9 cellular contexts compared by ENCODE assay signal in the genomic region with DNA sequence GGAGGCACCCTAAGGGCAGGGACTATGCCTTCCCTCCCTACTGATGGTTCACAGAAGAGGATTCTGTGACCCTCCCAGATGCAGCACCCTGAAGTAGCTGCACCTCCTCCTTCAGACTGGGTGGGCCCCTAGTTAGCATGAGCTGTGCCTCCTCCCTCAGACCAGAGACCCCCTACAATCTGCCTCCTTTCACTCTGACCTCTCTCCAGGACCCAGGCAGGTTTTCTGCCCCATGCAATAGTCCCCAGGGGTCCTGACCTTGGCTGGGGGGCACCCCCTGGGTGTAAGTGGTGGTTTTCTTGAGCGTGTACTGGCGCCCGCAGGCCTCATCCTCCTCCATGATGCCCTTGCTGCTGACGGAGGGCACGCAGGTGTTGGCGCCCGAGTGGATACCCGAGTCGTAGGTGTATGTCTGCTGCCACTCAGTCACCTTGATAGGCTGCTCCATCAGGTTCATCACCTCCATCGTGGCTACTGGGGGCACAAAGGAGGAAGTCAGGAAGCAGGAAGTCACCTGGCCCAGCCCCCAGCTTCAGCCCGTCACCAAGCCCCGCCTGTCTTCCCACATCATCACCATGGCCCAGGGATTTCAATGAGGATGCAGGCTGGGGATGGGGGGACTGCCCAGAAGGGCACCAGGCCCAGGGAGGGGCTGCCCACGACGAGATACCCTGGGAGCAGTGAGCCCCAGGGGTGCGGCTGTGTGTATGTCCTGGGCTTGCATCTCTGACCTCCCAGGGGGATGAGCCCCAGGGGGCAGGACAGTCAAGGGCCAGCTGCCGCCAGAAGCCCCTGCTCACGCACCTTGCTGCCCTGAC. TPM values are rescaled to one million over a fixed set of nuclear protein-coding genes. Genes with fewer than 3 reads are reported as not detected.
A peak's percentile ranks its signal among the peaks of the same experiment; 100 is the strongest.
DNase-seq lines count a peak whose midpoint lies in the region; TF ChIP-seq lines count a peak whose summit lies in the region.
"Had no signal": no experiment of that assay in that cellular context is flagged by ENCODE, and none has a peak within 500 bp of the region (broad histone marks: within the 10 kb centered on the region; RNA-seq: fewer than 3 reads in every experiment).

No MANE protein-coding gene starts in this region.

- no peak overlapping the region for H3K23ac ChIP-seq in neuronal stem cell (ENCODE audit: low read depth, low read length, poor library complexity)

- H3K79me1 ChIP-seq in neuronal stem cell (ENCODE audit: low read depth, low read length): peaks cover 10% of the 10 kb centered on the region

- intact Hi-C loops in dorsolateral prefrontal cortex (cut with DNase I): no loop called here

- no peak overlapping the region for H3K14ac ChIP-seq in neuronal stem cell (ENCODE audit: low read length)

- H2BK5ac ChIP-seq in neuronal stem cell (ENCODE audit: low read length): no peak overlapping the region

- no peak for TF ChIP-seq CTCF in VCaP (conservative IDR thresholded peaks at IDR 0.05)
- TF ChIP-seq CTCF in dorsolateral prefrontal cortex (IDR thresholded peaks at IDR 0.05 in 54 of 56, conservative IDR thresholded peaks at IDR 0.05 in 2 of 56; ENCODE audit: low read depth in 1 of 56, partially characterized antibody in 56 of 56): no peak

- peak overlapping the region; percentile 33 for H2AK5ac ChIP-seq in neuronal stem cell (ENCODE audit: low read depth, low read length)

- H3K9me3 ChIP-seq in neuronal stem cell (replicated peaks in 1 of 2; ENCODE audit: control insufficient read depth in 2 of 2, insufficient read depth in 1 of 2, low read depth in 1 of 2, low read length in 2 of 2): peaks cover 0 to 1% of the 10 kb centered on the region in 2 donors

- no peak overlapping the region for H2AFZ ChIP-seq in neuronal stem cell (ENCODE audit: low read length)

- peaks cover 18 to 28% of the 10 kb centered on the region in 2 donors for H3K4me1 ChIP-seq in neuronal stem cell (ENCODE audit: control insufficient read depth in 2 of 2, insufficient read depth in 1 of 2, low read depth in 1 of 2, low read length in 2 of 2)

- no peak for DNase-seq in neuronal stem cell (ENCODE audit: low spot score)
- no peak for DNase-seq in KG1 (lab: John Stamatoyannopoulos, UW)
- no peak for DNase-seq in dorsolateral prefrontal cortex
- DNase-seq: NCI-H2107; stimulated activated CD4-positive, alpha-beta T cell treated with anti-CD3 and anti-CD28 coated beads, Interleukin-2, amount 100 ng/mL, for 48 hours; T-helper 17 cell had no signal

- no peak overlapping the region for H2BK15ac ChIP-seq in neuronal stem cell (ENCODE audit: low read length)

- H4K91ac ChIP-seq in neuronal stem cell (ENCODE audit: low read depth, low read length, poor library complexity): no peak overlapping the region

- H2BK120ac ChIP-seq in neuronal stem cell (ENCODE audit: low read depth, low read length): no peak overlapping the region

- no peak overlapping the region for H4K8ac ChIP-seq in neuronal stem cell (ENCODE audit: low read depth, low read length)

- no peak overlapping the region for H2BK12ac ChIP-seq in neuronal stem cell (ENCODE audit: low read length)

- H3K4me3 ChIP-seq in neuronal stem cell (ENCODE audit: low read length in 2 of 2) (no peak overlapping the region), dorsolateral prefrontal cortex (no peak overlapping the region)

- peak overlapping the region; percentile 89 for H3K27ac ChIP-seq in VCaP
- H3K27ac ChIP-seq in neuronal stem cell (replicated peaks; ENCODE audit: low read length): no peak overlapping the region
- H3K27ac ChIP-seq in dorsolateral prefrontal cortex: peak overlapping the region in 4 of 59 donors; percentile 23 to 93 (median 45)

- no peak overlapping the region for H3K4me2 ChIP-seq in neuronal stem cell (ENCODE audit: insufficient read depth, low read length, poor library complexity, severe bottlenecking)

- H3K36me3 ChIP-seq in neuronal stem cell (replicated peaks in 1 of 2; ENCODE audit: control insufficient read depth in 2 of 2, insufficient read depth in 2 of 2, low read length in 2 of 2): peaks cover 39 to 56% of the 10 kb centered on the region in 2 donors

- no CpG with 5 or more reads among the region's 17 CpGs for WGBS in neuronal stem cell (ENCODE audit: extremely low coverage in 2 of 2, insufficient read length in 2 of 2, insufficient replicate concordance in 1 of 2), 2 donors

- H3K18ac ChIP-seq in neuronal stem cell (ENCODE audit: low read length): no peak overlapping the region

- peak overlapping the region; percentile 3 for H3K9ac ChIP-seq in neuronal stem cell (ENCODE audit: low read depth, low read length, poor library complexity)

- H3K27me3 ChIP-seq in neuronal stem cell (ENCODE audit: control insufficient read depth in 3 of 3, insufficient read depth in 3 of 3, low read depth in 1 of 3, low read length in 3 of 3) (no peaks in the 10 kb centered on the region), dorsolateral prefrontal cortex (no peaks in the 10 kb centered on the region)

- no peak overlapping the region for H3K4ac ChIP-seq in neuronal stem cell (ENCODE audit: low read length)

RNA-seq across cellular contexts. Expression of a gene that starts 14.9 kb away (rescaled TPM):
- polyA plus RNA-seq in neuronal stem cell (2013, experiment 1 of 2): 55.6 TPM
- 57.2 TPM for polyA plus RNA-seq in neuronal stem cell (2013, experiment 2 of 2)
- 10 to 100 TPM in 118 of 120 experiments, 1 to 10 TPM in 2; 8.2 to 46.7 (median 21.8) TPM for total RNA-seq in dorsolateral prefrontal cortex

RNA-seq across cellular contexts. Expression of a gene that starts 37.2 kb away (rescaled TPM):
- polyA plus RNA-seq in neuronal stem cell (2013, experiment 1 of 2): 1.5 TPM
- polyA plus RNA-seq in neuronal stem cell (2013, experiment 2 of 2): 1.5 TPM
- total RNA-seq in dorsolateral prefrontal cortex: 10 to 100 TPM in 101 of 120 experiments, 1 to 10 TPM in 19; 5.9 to 49.7 (median 14.5) TPM

RNA-seq across cellular contexts. Expression of a gene that starts 40.2 kb away (rescaled TPM):
- 36.9 TPM for polyA plus RNA-seq in neuronal stem cell (2013, experiment 1 of 2)
- 37.5 TPM for polyA plus RNA-seq in neuronal stem cell (2013, experiment 2 of 2)
- total RNA-seq in dorsolateral prefrontal cortex: 10 to 100 TPM in 80 of 120 experiments, 1 to 10 TPM in 40; 5.0 to 25.5 (median 10.9) TPM

RNA-seq across cellular contexts. Expression of a gene that starts 41.2 kb away (rescaled TPM):
- 166 TPM for polyA plus RNA-seq in neuronal stem cell (2013, experiment 1 of 2)
- 162 TPM for polyA plus RNA-seq in neuronal stem cell (2013, experiment 2 of 2)
- total RNA-seq in dorsolateral prefrontal cortex: 10 to 100 TPM in 119 of 120 experiments, 1 to 10 TPM in 1; 8.8 to 66.9 (median 20.5) TPM
- total RNA-seq: T-helper 17 cell had no signal

RNA-seq across cellular contexts. Expression of a gene that starts 59.5 kb away (rescaled TPM):
- polyA plus RNA-seq in neuronal stem cell (2013, experiment 1 of 2): not detected
- not detected for polyA plus RNA-seq in neuronal stem cell (2013, experiment 2 of 2)
- total RNA-seq in dorsolateral prefrontal cortex: 1 to 10 TPM in 2 of 120 experiments, not detected in 118; 1.3 to 1.5 TPM
- total RNA-seq: G401, mesenteric fat pad, T-helper 17 cell had no signal
